ENCODE assay signal across 1 cellular context in the genomic region with DNA sequence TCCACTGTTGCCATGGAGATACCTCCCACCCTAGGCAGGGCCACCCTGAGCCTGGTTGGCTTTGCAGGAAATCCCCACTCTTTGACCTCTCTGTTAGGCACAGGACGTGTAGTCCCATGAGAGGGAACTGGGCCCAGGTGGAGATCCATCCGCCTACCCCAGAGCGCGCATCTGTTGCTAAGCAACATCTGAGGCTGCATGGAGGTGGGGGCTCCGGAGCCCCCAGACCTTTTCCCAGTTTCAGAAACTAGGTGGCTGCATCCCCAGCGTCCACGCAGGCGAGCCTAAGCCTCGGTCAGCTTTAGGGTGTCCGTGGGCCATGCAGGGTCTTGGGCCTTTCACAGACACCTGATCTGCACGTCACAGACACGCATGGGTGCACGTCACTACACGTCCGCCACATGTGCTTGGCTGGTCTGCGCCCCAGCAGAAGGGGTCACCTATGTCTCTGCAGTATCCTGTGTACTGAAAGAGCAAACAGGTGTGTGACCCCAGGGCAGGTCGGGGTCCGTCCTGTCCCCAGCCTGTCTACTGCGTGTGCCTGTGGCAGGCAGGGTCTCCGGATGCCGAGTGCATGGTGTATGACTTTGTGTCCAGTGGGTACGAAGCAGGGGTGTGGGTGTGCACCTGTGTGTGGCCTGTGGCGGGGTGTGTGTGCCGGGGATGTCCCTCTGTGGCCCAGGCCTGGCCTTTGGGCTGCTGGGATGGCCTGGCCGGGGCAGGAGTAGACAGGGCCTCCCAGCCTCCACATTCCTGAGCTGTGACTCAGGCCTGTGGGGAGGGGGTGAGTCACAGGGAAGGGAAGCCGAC.
TF ChIP-seq lines count a peak whose summit lies in the region.

No MANE protein-coding gene starts in this region.

TF ChIP-seq in HepG2, 621 proteins besides CTCF, POLR2A, EP300 and RAD21 (continued from another document and continues in another):
- TF ChIP-seq, protein P1, sequence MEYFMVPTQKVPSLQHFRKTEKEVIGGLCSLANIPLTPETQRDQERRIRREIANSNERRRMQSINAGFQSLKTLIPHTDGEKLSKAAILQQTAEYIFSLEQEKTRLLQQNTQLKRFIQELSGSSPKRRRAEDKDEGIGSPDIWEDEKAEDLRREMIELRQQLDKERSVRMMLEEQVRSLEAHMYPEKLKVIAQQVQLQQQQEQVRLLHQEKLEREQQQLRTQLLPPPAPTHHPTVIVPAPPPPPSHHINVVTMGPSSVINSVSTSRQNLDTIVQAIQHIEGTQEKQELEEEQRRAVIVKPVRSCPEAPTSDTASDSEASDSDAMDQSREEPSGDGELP (IDR thresholded peaks at IDR 0.05; ENCODE audit: borderline replicate concordance, low read depth): peak; percentile 34; the same call in 1 of the 2 replicates
- TF ChIP-seq, protein P2, sequence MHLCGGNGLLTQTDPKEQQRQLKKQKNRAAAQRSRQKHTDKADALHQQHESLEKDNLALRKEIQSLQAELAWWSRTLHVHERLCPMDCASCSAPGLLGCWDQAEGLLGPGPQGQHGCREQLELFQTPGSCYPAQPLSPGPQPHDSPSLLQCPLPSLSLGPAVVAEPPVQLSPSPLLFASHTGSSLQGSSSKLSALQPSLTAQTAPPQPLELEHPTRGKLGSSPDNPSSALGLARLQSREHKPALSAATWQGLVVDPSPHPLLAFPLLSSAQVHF (CRISPR knock-in tag; IDR thresholded peaks at IDR 0.05): no peak
- no peak for TF ChIP-seq SYNCRIP (IDR thresholded peaks at IDR 0.05; ENCODE audit: insufficient read depth, low read depth, low read length)
- TF ChIP-seq ZFP82 (CRISPR knock-in tag; IDR thresholded peaks at IDR 0.05; ENCODE audit: borderline replicate concordance): no peak
- TF ChIP-seq, protein P3, sequence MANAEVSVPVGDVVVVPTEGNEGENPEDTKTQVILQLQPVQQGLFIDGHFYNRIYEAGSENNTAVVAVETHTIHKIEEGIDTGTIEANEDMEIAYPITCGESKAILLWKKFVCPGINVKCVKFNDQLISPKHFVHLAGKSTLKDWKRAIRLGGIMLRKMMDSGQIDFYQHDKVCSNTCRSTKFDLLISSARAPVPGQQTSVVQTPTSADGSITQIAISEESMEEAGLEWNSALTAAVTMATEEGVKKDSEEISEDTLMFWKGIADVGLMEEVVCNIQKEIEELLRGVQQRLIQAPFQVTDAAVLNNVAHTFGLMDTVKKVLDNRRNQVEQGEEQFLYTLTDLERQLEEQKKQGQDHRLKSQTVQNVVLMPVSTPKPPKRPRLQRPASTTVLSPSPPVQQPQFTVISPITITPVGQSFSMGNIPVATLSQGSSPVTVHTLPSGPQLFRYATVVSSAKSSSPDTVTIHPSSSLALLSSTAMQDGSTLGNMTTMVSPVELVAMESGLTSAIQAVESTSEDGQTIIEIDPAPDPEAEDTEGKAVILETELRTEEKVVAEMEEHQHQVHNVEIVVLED (CRISPR knock-in tag; IDR thresholded peaks at IDR 0.05; ENCODE audit: borderline replicate concordance): no peak
- peak; percentile 83 for TF ChIP-seq MAZ (IDR thresholded peaks at IDR 0.05; ENCODE audit: borderline replicate concordance, low read depth, low read length)
- TF ChIP-seq MAZ (CRISPR knock-in tag; IDR thresholded peaks at IDR 0.05; ENCODE audit: low read depth): peak; percentile 61; the same call in 1 of the 2 replicates
- TF ChIP-seq ZFYVE20 (CRISPR knock-in tag; IDR thresholded peaks at IDR 0.05; ENCODE audit: borderline replicate concordance, low read depth): 0 out of 2 replicates have a peak, but pooled peaks have one; percentile 19
- no peak for TF ChIP-seq ZBTB3 (CRISPR knock-in tag; IDR thresholded peaks at IDR 0.05; ENCODE audit: borderline replicate concordance, low read depth)
- TF ChIP-seq ZNF550 (CRISPR knock-in tag; IDR thresholded peaks at IDR 0.05; ENCODE audit: borderline replicate concordance): 0 out of 2 replicates have a peak, but pooled peaks have one; percentile 70
- TF ChIP-seq ZNF761 (CRISPR knock-in tag; conservative IDR thresholded peaks at IDR 0.05): no peak
- TF ChIP-seq RXRA (CRISPR knock-in tag; IDR thresholded peaks at IDR 0.05): peak; percentile 86
- no peak for TF ChIP-seq ZMAT3 (CRISPR knock-in tag; conservative IDR thresholded peaks at IDR 0.05)
- no peak for TF ChIP-seq ZNF879 (CRISPR knock-in tag; IDR thresholded peaks at IDR 0.05)
- no peak for TF ChIP-seq ZNF652 (CRISPR knock-in tag; IDR thresholded peaks at IDR 0.05; ENCODE audit: borderline replicate concordance, low read depth)
- TF ChIP-seq, protein P4, sequence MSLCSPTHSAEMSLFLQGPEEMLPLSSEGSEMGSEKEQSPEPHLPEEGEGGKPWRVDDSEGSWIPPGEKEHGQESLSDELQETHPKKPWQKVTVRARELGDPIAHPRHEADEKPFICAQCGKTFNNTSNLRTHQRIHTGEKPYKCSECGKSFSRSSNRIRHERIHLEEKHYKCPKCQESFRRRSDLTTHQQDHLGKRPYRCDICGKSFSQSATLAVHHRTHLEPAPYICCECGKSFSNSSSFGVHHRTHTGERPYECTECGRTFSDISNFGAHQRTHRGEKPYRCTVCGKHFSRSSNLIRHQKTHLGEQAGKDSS (CRISPR knock-in tag; IDR thresholded peaks at IDR 0.05; ENCODE audit: borderline replicate concordance, low read depth): no peak; the same call in 1 of the 2 replicates
- TF ChIP-seq, protein P5, sequence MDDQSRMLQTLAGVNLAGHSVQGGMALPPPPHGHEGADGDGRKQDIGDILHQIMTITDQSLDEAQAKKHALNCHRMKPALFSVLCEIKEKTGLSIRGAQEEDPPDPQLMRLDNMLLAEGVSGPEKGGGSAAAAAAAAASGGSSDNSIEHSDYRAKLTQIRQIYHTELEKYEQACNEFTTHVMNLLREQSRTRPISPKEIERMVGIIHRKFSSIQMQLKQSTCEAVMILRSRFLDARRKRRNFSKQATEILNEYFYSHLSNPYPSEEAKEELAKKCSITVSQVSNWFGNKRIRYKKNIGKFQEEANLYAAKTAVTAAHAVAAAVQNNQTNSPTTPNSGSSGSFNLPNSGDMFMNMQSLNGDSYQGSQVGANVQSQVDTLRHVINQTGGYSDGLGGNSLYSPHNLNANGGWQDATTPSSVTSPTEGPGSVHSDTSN (CRISPR knock-in tag; IDR thresholded peaks at IDR 0.05; ENCODE audit: borderline replicate concordance): no peak
- TF ChIP-seq ZNF253 (CRISPR knock-in tag; IDR thresholded peaks at IDR 0.05; ENCODE audit: borderline replicate concordance): no peak
- 0 out of 2 replicates have a peak, but pooled peaks have one; percentile 37 for TF ChIP-seq ZNF713 (CRISPR knock-in tag; IDR thresholded peaks at IDR 0.05)
- TF ChIP-seq, protein P6, sequence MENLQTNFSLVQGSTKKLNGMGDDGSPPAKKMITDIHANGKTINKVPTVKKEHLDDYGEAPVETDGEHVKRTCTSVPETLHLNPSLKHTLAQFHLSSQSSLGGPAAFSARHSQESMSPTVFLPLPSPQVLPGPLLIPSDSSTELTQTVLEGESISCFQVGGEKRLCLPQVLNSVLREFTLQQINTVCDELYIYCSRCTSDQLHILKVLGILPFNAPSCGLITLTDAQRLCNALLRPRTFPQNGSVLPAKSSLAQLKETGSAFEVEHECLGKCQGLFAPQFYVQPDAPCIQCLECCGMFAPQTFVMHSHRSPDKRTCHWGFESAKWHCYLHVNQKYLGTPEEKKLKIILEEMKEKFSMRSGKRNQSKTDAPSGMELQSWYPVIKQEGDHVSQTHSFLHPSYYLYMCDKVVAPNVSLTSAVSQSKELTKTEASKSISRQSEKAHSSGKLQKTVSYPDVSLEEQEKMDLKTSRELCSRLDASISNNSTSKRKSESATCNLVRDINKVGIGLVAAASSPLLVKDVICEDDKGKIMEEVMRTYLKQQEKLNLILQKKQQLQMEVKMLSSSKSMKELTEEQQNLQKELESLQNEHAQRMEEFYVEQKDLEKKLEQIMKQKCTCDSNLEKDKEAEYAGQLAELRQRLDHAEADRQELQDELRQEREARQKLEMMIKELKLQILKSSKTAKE (CRISPR knock-in tag; IDR thresholded peaks at IDR 0.05; ENCODE audit: borderline replicate concordance): peak; percentile 97
- TF ChIP-seq, protein P7, sequence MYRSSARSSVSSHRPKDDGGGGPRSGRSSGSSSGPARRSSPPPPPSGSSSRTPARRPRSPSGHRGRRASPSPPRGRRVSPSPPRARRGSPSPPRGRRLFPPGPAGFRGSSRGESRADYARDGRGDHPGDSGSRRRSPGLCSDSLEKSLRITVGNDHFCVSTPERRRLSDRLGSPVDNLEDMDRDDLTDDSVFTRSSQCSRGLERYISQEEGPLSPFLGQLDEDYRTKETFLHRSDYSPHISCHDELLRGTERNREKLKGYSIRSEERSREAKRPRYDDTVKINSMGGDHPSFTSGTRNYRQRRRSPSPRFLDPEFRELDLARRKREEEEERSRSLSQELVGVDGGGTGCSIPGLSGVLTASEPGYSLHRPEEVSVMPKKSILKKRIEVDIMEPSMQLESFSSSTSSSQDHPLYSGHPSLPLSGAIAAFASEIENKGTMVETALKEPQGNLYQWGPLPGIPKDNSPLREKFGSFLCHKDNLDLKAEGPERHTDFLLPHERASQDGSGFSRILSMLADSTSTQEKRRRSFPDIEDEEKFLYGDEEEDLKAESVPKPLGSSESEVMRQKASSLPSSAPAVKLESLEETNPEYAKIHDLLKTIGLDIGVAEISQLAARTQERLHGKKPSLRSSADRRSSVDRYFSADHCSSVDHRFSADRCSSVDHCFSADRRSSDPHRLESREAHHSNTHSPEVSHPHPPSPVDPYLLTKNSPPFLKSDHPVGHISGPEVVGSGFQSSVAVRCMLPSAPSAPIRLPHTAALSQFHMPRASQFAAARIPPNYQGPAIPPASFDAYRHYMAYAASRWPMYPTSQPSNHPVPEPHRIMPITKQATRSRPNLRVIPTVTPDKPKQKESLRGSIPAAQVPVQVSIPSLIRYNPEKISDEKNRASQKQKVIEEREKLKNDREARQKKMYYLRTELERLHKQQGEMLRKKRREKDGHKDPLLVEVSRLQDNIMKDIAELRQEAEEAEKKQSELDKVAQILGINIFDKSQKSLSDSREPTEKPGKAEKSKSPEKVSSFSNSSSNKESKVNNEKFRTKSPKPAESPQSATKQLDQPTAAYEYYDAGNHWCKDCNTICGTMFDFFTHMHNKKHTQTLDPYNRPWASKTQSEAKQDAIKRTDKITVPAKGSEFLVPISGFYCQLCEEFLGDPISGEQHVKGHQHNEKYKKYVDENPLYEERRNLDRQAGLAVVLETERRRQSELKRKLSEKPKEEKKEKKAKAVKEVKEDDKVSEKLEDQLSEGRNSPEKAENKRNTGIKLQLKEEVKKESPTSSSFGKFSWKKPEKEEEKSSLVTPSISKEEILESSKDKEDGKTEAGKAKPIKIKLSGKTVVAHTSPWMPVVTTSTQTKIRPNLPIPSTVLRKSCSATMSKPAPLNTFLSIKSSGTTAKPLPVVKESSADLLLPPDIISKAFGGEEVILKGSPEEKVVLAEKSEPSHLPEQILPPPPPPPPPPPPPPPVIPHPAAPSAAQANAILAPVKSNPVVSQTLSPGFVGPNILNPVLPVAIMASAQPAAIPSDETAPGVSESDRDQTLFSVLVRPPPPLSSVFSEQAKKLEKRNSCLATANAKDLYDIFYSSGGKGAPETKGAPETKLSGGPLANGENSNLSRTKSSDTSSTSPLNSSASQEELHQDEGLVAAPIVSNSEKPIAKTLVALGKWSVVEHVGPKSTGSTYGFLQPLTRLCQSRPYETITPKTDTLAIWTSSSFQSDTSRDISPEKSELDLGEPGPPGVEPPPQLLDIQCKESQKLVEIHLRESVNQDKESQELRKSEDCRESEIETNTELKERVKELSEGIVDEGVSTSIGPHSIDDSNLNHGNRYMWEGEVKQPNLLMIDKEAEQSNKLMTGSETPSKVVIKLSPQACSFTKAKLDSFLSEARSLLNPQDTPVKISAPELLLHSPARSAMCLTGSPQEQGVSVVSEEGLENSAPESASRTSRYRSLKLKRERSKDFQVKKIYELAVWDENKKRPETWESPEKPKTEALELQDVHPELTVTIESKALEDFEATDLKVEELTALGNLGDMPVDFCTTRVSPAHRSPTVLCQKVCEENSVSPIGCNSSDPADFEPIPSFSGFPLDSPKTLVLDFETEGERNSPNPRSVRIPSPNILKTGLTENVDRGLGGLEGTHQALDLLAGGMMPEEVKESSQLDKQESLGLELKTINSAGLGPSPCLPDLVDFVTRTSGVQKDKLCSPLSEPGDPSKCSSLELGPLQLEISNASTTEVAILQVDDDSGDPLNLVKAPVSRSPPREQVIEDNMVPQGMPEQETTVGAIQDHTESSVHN (CRISPR knock-in tag; IDR thresholded peaks at IDR 0.05): no peak
- TF ChIP-seq, protein P8, sequence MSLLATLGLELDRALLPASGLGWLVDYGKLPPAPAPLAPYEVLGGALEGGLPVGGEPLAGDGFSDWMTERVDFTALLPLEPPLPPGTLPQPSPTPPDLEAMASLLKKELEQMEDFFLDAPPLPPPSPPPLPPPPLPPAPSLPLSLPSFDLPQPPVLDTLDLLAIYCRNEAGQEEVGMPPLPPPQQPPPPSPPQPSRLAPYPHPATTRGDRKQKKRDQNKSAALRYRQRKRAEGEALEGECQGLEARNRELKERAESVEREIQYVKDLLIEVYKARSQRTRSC (CRISPR knock-in tag; IDR thresholded peaks at IDR 0.05; ENCODE audit: low read depth): no peak
- no peak for TF ChIP-seq GZF1 (CRISPR knock-in tag; IDR thresholded peaks at IDR 0.05)
- TF ChIP-seq KDM5A (IDR thresholded peaks at IDR 0.05; ENCODE audit: borderline replicate concordance, low read length): no peak
- TF ChIP-seq TCF12 (IDR thresholded peaks at IDR 0.05): no peak
- no peak for TF ChIP-seq TCF12 (CRISPR knock-in tag; IDR thresholded peaks at IDR 0.05)
- no peak for TF ChIP-seq ZFP36L2 (CRISPR knock-in tag; IDR thresholded peaks at IDR 0.05)
- peak; percentile 69 for TF ChIP-seq THAP11 (CRISPR knock-in tag; IDR thresholded peaks at IDR 0.05)
- no peak for TF ChIP-seq ARNT (IDR thresholded peaks at IDR 0.05)
- TF ChIP-seq, protein P9, sequence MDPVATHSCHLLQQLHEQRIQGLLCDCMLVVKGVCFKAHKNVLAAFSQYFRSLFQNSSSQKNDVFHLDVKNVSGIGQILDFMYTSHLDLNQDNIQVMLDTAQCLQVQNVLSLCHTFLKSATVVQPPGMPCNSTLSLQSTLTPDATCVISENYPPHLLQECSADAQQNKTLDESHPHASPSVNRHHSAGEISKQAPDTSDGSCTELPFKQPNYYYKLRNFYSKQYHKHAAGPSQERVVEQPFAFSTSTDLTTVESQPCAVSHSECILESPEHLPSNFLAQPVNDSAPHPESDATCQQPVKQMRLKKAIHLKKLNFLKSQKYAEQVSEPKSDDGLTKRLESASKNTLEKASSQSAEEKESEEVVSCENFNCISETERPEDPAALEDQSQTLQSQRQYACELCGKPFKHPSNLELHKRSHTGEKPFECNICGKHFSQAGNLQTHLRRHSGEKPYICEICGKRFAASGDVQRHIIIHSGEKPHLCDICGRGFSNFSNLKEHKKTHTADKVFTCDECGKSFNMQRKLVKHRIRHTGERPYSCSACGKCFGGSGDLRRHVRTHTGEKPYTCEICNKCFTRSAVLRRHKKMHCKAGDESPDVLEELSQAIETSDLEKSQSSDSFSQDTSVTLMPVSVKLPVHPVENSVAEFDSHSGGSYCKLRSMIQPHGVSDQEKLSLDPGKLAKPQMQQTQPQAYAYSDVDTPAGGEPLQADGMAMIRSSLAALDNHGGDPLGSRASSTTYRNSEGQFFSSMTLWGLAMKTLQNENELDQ (CRISPR knock-in tag; IDR thresholded peaks at IDR 0.05; ENCODE audit: borderline replicate concordance): no peak
- TF ChIP-seq SRSF4 (IDR thresholded peaks at IDR 0.05; ENCODE audit: low read depth, low read length, poor library complexity, severe bottlenecking): no peak
- TF ChIP-seq FLYWCH1 (CRISPR knock-in tag; IDR thresholded peaks at IDR 0.05): no peak
- TF ChIP-seq ZNF724P (CRISPR knock-in tag; IDR thresholded peaks at IDR 0.05; ENCODE audit: borderline replicate concordance): 0 out of 2 replicates have a peak, but pooled peaks have one; percentile 57
- no peak for TF ChIP-seq SATB2 (CRISPR knock-in tag; IDR thresholded peaks at IDR 0.05)
- TF ChIP-seq GLI4 (CRISPR knock-in tag; IDR thresholded peaks at IDR 0.05; ENCODE audit: borderline replicate concordance): no peak
- peak; percentile 77 for TF ChIP-seq MED1 (CRISPR knock-in tag; IDR thresholded peaks at IDR 0.05)
